In the genomic region with DNA sequence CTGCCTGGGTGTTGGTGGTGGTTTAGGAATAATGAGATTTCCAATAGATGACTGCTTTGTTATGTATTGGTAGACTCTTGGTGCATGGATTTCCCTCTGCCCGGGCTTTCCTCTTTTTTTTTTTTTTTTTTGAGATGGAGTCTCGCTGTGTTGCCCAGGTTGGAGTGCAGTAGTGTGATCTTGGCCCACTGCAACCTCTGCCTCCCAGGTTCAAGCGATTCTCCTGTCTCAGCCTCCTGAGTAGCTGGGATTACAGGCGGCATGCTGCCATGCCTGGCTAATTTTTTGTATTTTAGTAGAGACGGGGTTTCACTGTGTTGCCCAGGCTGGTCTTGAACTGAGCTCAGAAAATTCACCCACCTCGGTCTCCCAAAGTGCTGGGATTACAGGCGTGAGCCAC, we compare ENCODE assay signal across 1 cellular context.
TF ChIP-seq lines count a peak whose summit lies in the region.

No MANE protein-coding gene starts in this region.

TF ChIP-seq in WTC11, 78 proteins besides CTCF, POLR2A, EP300 and RAD21:
- peak; percentile 64; the same call in 1 of the 2 replicates for TF ChIP-seq ZNF121 (CRISPR knock-in tag; IDR thresholded peaks at IDR 0.05)
